ENCODE assay signal across 9 cellular contexts in genomic region chr3:65412591-65412990, GRCh38.
DNase-seq lines count a peak whose midpoint lies in the region; ATAC-seq and TF ChIP-seq lines count a peak whose summit lies in the region.
"Had no signal": no experiment of that assay in that cellular context is flagged by ENCODE, and none has a peak within 500 bp of the region (broad histone marks: within the 10 kb centered on the region; RNA-seq: fewer than 3 reads in every experiment).

No MANE protein-coding gene starts in this region.

- H4K20me1 ChIP-seq in KMS-11 (ENCODE audit: insufficient read depth), result no peaks in the 10 kb centered on the region

- intact Hi-C loops in heart left ventricle (cut with DNase I), result loop anchor here in 9 of 10 donors (5.0 to 10.0 kb wide), 6 partner anchors 70 to 880 kb away; partner anchors contain the start of gene ADAMTS9 (in 2 of the 9)

- H3K27ac ChIP-seq in KMS-11, result no peak overlapping the region
- H3K27ac ChIP-seq in heart left ventricle, result peak overlapping the region in 5 of 12 donors; percentile 52 to 81 (median 58)

- peaks cover 21% of the 10 kb centered on the region for H3K4me1 ChIP-seq in KMS-11 (ENCODE audit: low read depth, poor library complexity, severe bottlenecking)
- peaks cover 7 to 57% (median 31%) of the 10 kb centered on the region in 12 donors for H3K4me1 ChIP-seq in heart left ventricle

- ATAC-seq in heart left ventricle, result peak; percentile 88 to 93 (median 92)
- no peak for ATAC-seq in HG02798 (IDR thresholded peaks at IDR 0.05; ENCODE audit: poor library complexity, unreplicated experiment)

- H3K79me2 ChIP-seq in KMS-11 (ENCODE audit: insufficient read depth, low read depth), result no peaks in the 10 kb centered on the region

- H3K27me3 ChIP-seq in KMS-11 (ENCODE audit: insufficient read depth, low read depth) (no peaks in the 10 kb centered on the region), heart left ventricle (no peaks in the 10 kb centered on the region)
- H3K27me3 ChIP-seq: MG63 had no signal

- no peak for TF ChIP-seq CTCF in KMS-11 (conservative IDR thresholded peaks at IDR 0.05; ENCODE audit: low read depth, low read length)
- peak in 9 of 12 donors; percentile 30 to 66 (median 43) for TF ChIP-seq CTCF in heart left ventricle (IDR thresholded peaks at IDR 0.05)
- peak; percentile 28 for TF ChIP-seq CTCF in retinal pigment epithelial cell (conservative IDR thresholded peaks at IDR 0.05; ENCODE audit: low read depth, low read length)

- no peak overlapping the region for H2AFZ ChIP-seq in KMS-11 (ENCODE audit: low read depth)

- peak overlapping the region; percentile 25; the same call in 1 of the 2 replicates for H3K4me2 ChIP-seq in KMS-11

- WGBS in heart left ventricle, 4 donors, result 13 to 25% (median 17%) methylated on average over 2 of the region's 2 CpGs

- H3K9me3 ChIP-seq in heart left ventricle, result no peaks in the 10 kb centered on the region
- H3K9me3 ChIP-seq: MG63 had no signal

- peak; percentile 30 to 55 for DNase-seq in NOMO-1 (lab: John Stamatoyannopoulos, UW; ENCODE audit: unreplicated experiment in 2 of 2)
- peak in 4 of 5 donors; percentile 74 to 81 (median 76) for DNase-seq in heart left ventricle
- no peak for DNase-seq in retinal pigment epithelial cell (ENCODE audit: low read depth)
- DNase-seq in activated CD8-positive, alpha-beta memory T cell treated with anti-CD3 and anti-CD28 coated beads, Interleukin-2, amount 50 U/mL, for 4 hours, result no peak
- no peak for DNase-seq in GOT3 (lab: John Stamatoyannopoulos, UW)
- DNase-seq: activated B cell treated with CpG ODN at 0.5 μM for 24 hours, MG63 had no signal

- no peak overlapping the region for H3K4me3 ChIP-seq in KMS-11 (IDR thresholded peaks at IDR 0.05; ENCODE audit: insufficient read depth, low read depth, low read length)
- no peak overlapping the region for H3K4me3 ChIP-seq in heart left ventricle
- H3K4me3 ChIP-seq in retinal pigment epithelial cell (ENCODE audit: low read length), result no peak overlapping the region
- H3K4me3 ChIP-seq: MG63 had no signal

- H3K9ac ChIP-seq in KMS-11, result no peak overlapping the region

- H3K36me3 ChIP-seq in KMS-11 (ENCODE audit: insufficient read depth) (no peaks in the 10 kb centered on the region), heart left ventricle (peaks cover 0 to 4% (median 0%) of the 10 kb centered on the region in 9 donors)
- H3K36me3 ChIP-seq: MG63 had no signal

- TF ChIP-seq POLR2A in heart left ventricle (IDR thresholded peaks at IDR 0.05), result no peak

Comparison
In these comparisons a context has a peak if more than half of its experiments do, and no peak if none do; other contexts are left out.
1. DNase-seq: peak in NOMO-1 (2 of 2) and heart left ventricle (4 of 5); none in retinal pigment epithelial cell (single experiment), activated CD8-positive, alpha-beta memory T cell treated with anti-CD3 and anti-CD28 coated beads, Interleukin-2, amount 50 U/mL, for 4 hours (single experiment) and GOT3 (single experiment).